Comparison of ENCODE assay signal across 36 cellular contexts in the genomic region with DNA sequence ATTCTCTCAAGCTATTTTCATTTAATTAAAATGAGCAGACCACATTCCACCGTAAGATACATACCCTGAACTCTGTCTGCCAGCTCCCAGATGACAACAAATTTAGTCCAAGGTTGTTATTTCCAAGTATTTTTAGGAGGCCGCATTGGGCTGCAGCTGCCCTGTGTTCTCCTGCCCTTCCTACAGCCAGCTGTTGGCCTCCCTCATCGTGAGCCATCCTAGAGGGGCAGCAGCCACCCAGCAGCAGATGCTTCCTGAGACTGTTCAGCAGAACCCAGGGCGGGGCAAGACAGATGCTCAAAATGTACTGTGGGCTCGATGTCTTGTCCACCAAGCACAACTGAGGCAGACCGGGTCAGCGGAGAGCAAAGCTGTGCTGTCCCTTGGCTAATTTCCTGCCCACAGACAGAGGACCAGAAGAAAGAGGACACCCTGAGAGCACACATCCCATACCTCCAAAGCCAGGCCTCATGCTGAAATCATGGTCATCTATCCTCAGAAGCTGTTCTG. TPM values are rescaled to one million over a fixed set of nuclear protein-coding genes. Genes with fewer than 3 reads are reported as not detected.
"Had no signal": no experiment of that assay in that cellular context is flagged by ENCODE, and none has a peak within 500 bp of the region (broad histone marks: within the 10 kb centered on the region; RNA-seq: fewer than 3 reads in every experiment).

No MANE protein-coding gene starts in this region.

- DNase-seq: activated B cell treated with CpG ODN at 0.5 μM for 24 hours; activated CD4-positive, alpha-beta memory T cell treated with anti-CD3 and anti-CD28 coated beads, Interleukin-2, amount 10 ng/mL, durations not matched to agents 7 days and 5 days; activated CD4-positive, alpha-beta T cell treated with anti-CD3 and anti-CD28 coated beads for 48 hours; activated CD4-positive, alpha-beta T cell treated with anti-CD3 and anti-CD28 coated beads, Interleukin-2, amount 10 ng/mL, durations not matched to agents 7 days and 5 days; activated CD4-positive, alpha-beta T cell treated with anti-CD3 and anti-CD28 coated beads, Interleukin-2, amount 50 U/mL, for 48 hours; activated CD4-positive, CD25-positive, alpha-beta regulatory T cell treated with anti-CD3 and anti-CD28 coated beads, Interleukin-2, amount 50 U/mL, for 72 hours; activated CD8-positive, alpha-beta memory T cell treated with anti-CD3 and anti-CD28 coated beads for 24 hours; activated CD8-positive, alpha-beta memory T cell treated with anti-CD3 and anti-CD28 coated beads, Interleukin-2, amount 10 ng/mL, durations not matched to agents 7 days and 5 days; activated CD8-positive, alpha-beta memory T cell treated with anti-CD3 and anti-CD28 coated beads, Interleukin-2, amount 50 U/mL, for 48 hours; activated CD8-positive, alpha-beta T cell treated with anti-CD3 and anti-CD28 coated beads, Interleukin-2, amount 10 ng/mL, durations not matched to agents 7 days and 5 days; activated effector memory CD4-positive, alpha-beta T cell treated with Interleukin-2 at 50 U/mL for 16 hours; activated gamma-delta T cell; activated naive CD4-positive, alpha-beta T cell treated with anti-CD3 and anti-CD28 coated beads, Interleukin-2, amount 10 ng/mL, durations not matched to agents 7 days and 5 days; activated naive CD4-positive, alpha-beta T cell treated with Interleukin-2 at 50 U/mL for 16 hours; activated naive CD8-positive, alpha-beta T cell treated with anti-CD3 and anti-CD28 coated beads, Interleukin-2, amount 10 ng/mL, durations not matched to agents 7 days and 5 days; activated naive CD8-positive, alpha-beta T cell treated with anti-CD3 and anti-CD28 coated beads, Interleukin-2, amount 50 U/mL, for 24 hours; activated T-cell treated with anti-CD3 and anti-CD28 coated beads, Interleukin-2, amount 50 U/mL, for 24 hours; activated T-cell treated with anti-CD3 and anti-CD28 coated beads, Interleukin-2, amount 50 U/mL, for 48 hours; amygdala; anterior cingulate cortex; caudate nucleus; cerebellar nuclear complex; T-cell; T-helper 17 cell; T-helper 9 cell had no signal

- H3K9me3 Mint-ChIP-seq: activated naive CD4-positive, alpha-beta T cell treated with anti-CD3 and anti-CD28 coated beads, Interleukin-2, amount 50 U/mL, for 24 hours; activated T-cell treated with anti-CD3 and anti-CD28 coated beads, Interleukin-2, amount 50 U/mL, for 24 hours had no signal

- H3K27me3 ChIP-seq: ascending aorta, cardiac muscle cell had no signal

- H3K4me3 Mint-ChIP-seq: activated B cell treated with CpG ODN at 0.5 μM for 24 hours; activated CD4-positive, alpha-beta memory T cell treated with anti-CD3 and anti-CD28 coated beads, Interleukin-2, amount 10 ng/mL, durations not matched to agents 7 days and 5 days; activated CD4-positive, alpha-beta T cell treated with anti-CD3 and anti-CD28 coated beads, Interleukin-2, amount 10 ng/mL, durations not matched to agents 7 days and 5 days; activated CD8-positive, alpha-beta memory T cell treated with anti-CD3 and anti-CD28 coated beads, Interleukin-2, amount 10 ng/mL, durations not matched to agents 7 days and 5 days; activated CD8-positive, alpha-beta T cell treated with anti-CD3 and anti-CD28 coated beads, Interleukin-2, amount 10 ng/mL, durations not matched to agents 7 days and 5 days; activated naive CD4-positive, alpha-beta T cell treated with anti-CD3 and anti-CD28 coated beads, Interleukin-2, amount 10 ng/mL, durations not matched to agents 7 days and 5 days; activated naive CD4-positive, alpha-beta T cell treated with anti-CD3 and anti-CD28 coated beads, Interleukin-2, amount 50 U/mL, for 24 hours; activated naive CD8-positive, alpha-beta T cell; activated naive CD8-positive, alpha-beta T cell treated with anti-CD3 and anti-CD28 coated beads, Interleukin-2, amount 10 ng/mL, durations not matched to agents 7 days and 5 days; activated naive CD8-positive, alpha-beta T cell treated with anti-CD3 and anti-CD28 coated beads, Interleukin-2, amount 50 U/mL, for 24 hours; activated T-cell treated with anti-CD3 and anti-CD28 coated beads, Interleukin-2, amount 50 U/mL, for 24 hours; brain; central memory CD8-positive, alpha-beta T cell; T-cell; T-helper 17 cell had no signal

- H3K27ac ChIP-seq: ascending aorta, cardiac muscle cell, VCaP had no signal

- ATAC-seq: activated CD8-positive, alpha-beta memory T cell treated with anti-CD3 and anti-CD28 coated beads, Interleukin-2, amount 10 ng/mL, durations not matched to agents 7 days and 5 days; activated CD8-positive, alpha-beta T cell treated with anti-CD3 and anti-CD28 coated beads, Interleukin-2, amount 10 ng/mL, durations not matched to agents 7 days and 5 days; activated naive CD8-positive, alpha-beta T cell treated with anti-CD3 and anti-CD28 coated beads, Interleukin-2, amount 50 U/mL, for 24 hours; T-cell; T-helper 17 cell had no signal

- H3K36me3 ChIP-seq: ascending aorta, cardiac muscle cell had no signal

- H3K27me3 Mint-ChIP-seq: activated naive CD8-positive, alpha-beta T cell had no signal

- H3K4me3 ChIP-seq: ascending aorta, cardiac muscle cell had no signal

- H3K36me3 Mint-ChIP-seq: activated CD8-positive, alpha-beta memory T cell treated with anti-CD3 and anti-CD28 coated beads, Interleukin-2, amount 10 ng/mL, durations not matched to agents 7 days and 5 days; activated naive CD4-positive, alpha-beta T cell treated with anti-CD3 and anti-CD28 coated beads, Interleukin-2, amount 10 ng/mL, durations not matched to agents 7 days and 5 days; activated naive CD4-positive, alpha-beta T cell treated with anti-CD3 and anti-CD28 coated beads, Interleukin-2, amount 50 U/mL, for 24 hours; activated naive CD8-positive, alpha-beta T cell treated with anti-CD3 and anti-CD28 coated beads, Interleukin-2, amount 10 ng/mL, durations not matched to agents 7 days and 5 days; brain; T-cell had no signal

- H3K27ac Mint-ChIP-seq: activated B cell treated with CpG ODN at 0.5 μM for 24 hours; activated CD4-positive, alpha-beta memory T cell treated with anti-CD3 and anti-CD28 coated beads, Interleukin-2, amount 10 ng/mL, durations not matched to agents 7 days and 5 days; activated CD4-positive, alpha-beta T cell treated with anti-CD3 and anti-CD28 coated beads, Interleukin-2, amount 10 ng/mL, durations not matched to agents 7 days and 5 days; activated CD8-positive, alpha-beta memory T cell treated with anti-CD3 and anti-CD28 coated beads, Interleukin-2, amount 10 ng/mL, durations not matched to agents 7 days and 5 days; activated CD8-positive, alpha-beta T cell treated with anti-CD3 and anti-CD28 coated beads, Interleukin-2, amount 10 ng/mL, durations not matched to agents 7 days and 5 days; activated naive CD4-positive, alpha-beta T cell treated with anti-CD3 and anti-CD28 coated beads, Interleukin-2, amount 10 ng/mL, durations not matched to agents 7 days and 5 days; activated naive CD4-positive, alpha-beta T cell treated with anti-CD3 and anti-CD28 coated beads, Interleukin-2, amount 50 U/mL, for 24 hours; activated naive CD8-positive, alpha-beta T cell; activated naive CD8-positive, alpha-beta T cell treated with anti-CD3 and anti-CD28 coated beads, Interleukin-2, amount 10 ng/mL, durations not matched to agents 7 days and 5 days; activated naive CD8-positive, alpha-beta T cell treated with anti-CD3 and anti-CD28 coated beads, Interleukin-2, amount 50 U/mL, for 24 hours; activated T-cell treated with anti-CD3 and anti-CD28 coated beads, Interleukin-2, amount 50 U/mL, for 24 hours; activated T-helper 2 cell treated with anti-CD3 and anti-CD28 coated beads, Interferon-gamma antibody, Interleukin-2, Interleukin-4, amounts not matched to agents 10 μg/mL and 5 μg/mL and 100 μg/mL, durations not matched to agents 14 hours and 24 hours and 36 hours; brain; T-cell; T-helper 17 cell had no signal

- H3K9me3 ChIP-seq: ascending aorta had no signal

- H3K4me1 Mint-ChIP-seq: activated B cell treated with CpG ODN at 0.5 μM for 24 hours; activated CD4-positive, alpha-beta memory T cell treated with anti-CD3 and anti-CD28 coated beads, Interleukin-2, amount 10 ng/mL, durations not matched to agents 7 days and 5 days; activated CD4-positive, alpha-beta T cell treated with anti-CD3 and anti-CD28 coated beads, Interleukin-2, amount 10 ng/mL, durations not matched to agents 7 days and 5 days; activated CD8-positive, alpha-beta memory T cell treated with anti-CD3 and anti-CD28 coated beads, Interleukin-2, amount 10 ng/mL, durations not matched to agents 7 days and 5 days; activated naive CD4-positive, alpha-beta T cell treated with anti-CD3 and anti-CD28 coated beads, Interleukin-2, amount 10 ng/mL, durations not matched to agents 7 days and 5 days; activated naive CD4-positive, alpha-beta T cell treated with anti-CD3 and anti-CD28 coated beads, Interleukin-2, amount 50 U/mL, for 24 hours; activated naive CD8-positive, alpha-beta T cell treated with anti-CD3 and anti-CD28 coated beads, Interleukin-2, amount 10 ng/mL, durations not matched to agents 7 days and 5 days; activated naive CD8-positive, alpha-beta T cell treated with anti-CD3 and anti-CD28 coated beads, Interleukin-2, amount 50 U/mL, for 24 hours; brain; central memory CD8-positive, alpha-beta T cell; T-cell; T-helper 17 cell had no signal

RNA-seq across cellular contexts. Expression of gene GABRR1, which starts 16.4 kb away (rescaled TPM):
- total RNA-seq: activated B cell treated with CpG ODN at 0.5 μM for 24 hours; activated CD4-positive, alpha-beta memory T cell treated with anti-CD3 and anti-CD28 coated beads, Interleukin-2, amount 10 ng/mL, durations not matched to agents 7 days and 5 days; activated CD4-positive, alpha-beta T cell treated with anti-CD3 and anti-CD28 coated beads, Interleukin-2, amount 10 ng/mL, durations not matched to agents 7 days and 5 days; activated CD8-positive, alpha-beta memory T cell treated with anti-CD3 and anti-CD28 coated beads, Interleukin-2, amount 10 ng/mL, durations not matched to agents 7 days and 5 days; activated CD8-positive, alpha-beta T cell treated with anti-CD3 and anti-CD28 coated beads, Interleukin-2, amount 10 ng/mL, durations not matched to agents 7 days and 5 days; activated naive CD8-positive, alpha-beta T cell treated with anti-CD3 and anti-CD28 coated beads, Interleukin-2, amount 10 ng/mL, durations not matched to agents 7 days and 5 days; activated T-helper 2 cell treated with anti-CD3 and anti-CD28 coated beads, Interferon-gamma antibody, Interleukin-2, Interleukin-4, amounts not matched to agents 10 μg/mL and 5 μg/mL and 100 μg/mL, durations not matched to agents 14 hours and 24 hours and 36 hours; ascending aorta; bronchial epithelial cell; cardiac muscle cell; T-cell; T-helper 1 cell treated with Interleukin-12 subunit alpha and Interleukin-12 subunit beta and Interleukin-4 antibody, amounts not matched to agents 30 ng/mL and 1 ng/mL, for 36 hours; T-helper 17 cell; T-helper 2 cell treated with Interferon-gamma antibody and Interleukin-4, amounts not matched to agents 100 ng/mL and 5 ng/mL, for 36 hours had no signal
